Comparison of ENCODE assay signal across 9 cellular contexts in the genomic region with DNA sequence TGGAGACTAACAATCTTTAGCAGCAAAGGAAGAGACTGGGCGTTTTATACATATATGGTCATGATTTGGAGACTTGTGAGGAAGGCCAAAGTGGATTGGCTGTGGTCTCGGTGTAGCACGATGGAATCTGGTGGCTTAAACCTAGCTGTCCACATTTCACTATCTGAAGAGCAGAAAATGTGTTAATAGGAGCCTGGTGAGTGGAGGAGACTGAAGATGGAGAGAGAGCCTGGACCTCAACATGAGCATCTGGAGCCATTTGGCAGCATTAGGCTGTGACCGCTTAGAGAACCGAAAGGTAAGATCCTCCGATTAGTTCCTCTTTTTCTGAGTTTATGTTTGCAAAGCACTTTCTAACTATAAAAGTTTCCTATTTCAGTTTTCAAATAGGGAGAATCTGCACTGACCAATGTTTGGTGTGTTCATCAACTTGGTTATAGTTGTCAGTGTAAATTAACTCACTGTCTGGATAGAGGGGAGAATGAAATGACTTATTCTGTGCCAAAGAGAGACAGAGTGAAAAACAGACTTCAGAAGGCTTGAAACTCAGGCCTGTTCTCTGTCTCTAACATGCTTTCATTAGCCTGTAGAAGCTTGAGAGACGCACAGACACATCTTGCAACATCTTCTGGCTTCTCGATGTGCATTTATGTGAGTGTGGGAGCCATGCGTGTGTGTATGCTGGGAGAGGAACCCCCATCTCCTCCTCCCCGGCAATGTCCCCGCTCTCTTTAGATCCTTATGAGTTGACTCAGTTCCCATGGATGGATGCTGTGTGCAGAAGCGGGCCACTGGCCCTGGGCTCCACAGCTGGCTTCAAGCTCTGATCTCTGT.
DNase-seq lines count a peak whose midpoint lies in the region; ATAC-seq, FAIRE-seq and TF ChIP-seq lines count a peak whose summit lies in the region.
"Had no signal": no experiment of that assay in that cellular context is flagged by ENCODE, and none has a peak within 500 bp of the region (broad histone marks: within the 10 kb centered on the region; RNA-seq: fewer than 3 reads in every experiment).

No MANE protein-coding gene starts in this region.

- no peak overlapping the region for H3K4me2 ChIP-seq in mesenchymal stem cell (ENCODE audit: low read length, poor library complexity, severe bottlenecking)

- no peaks in the 10 kb centered on the region for H3K4me1 ChIP-seq in mesenchymal stem cell (ENCODE audit: control insufficient read depth, insufficient read depth, low read depth, low read length)
- no peaks in the 10 kb centered on the region for H3K4me1 ChIP-seq in effector memory CD4-positive, alpha-beta T cell (ENCODE audit: control insufficient read depth, insufficient read depth, low read length, poor library complexity, severe bottlenecking)

- H2BK12ac ChIP-seq in mesenchymal stem cell (ENCODE audit: low read length in 2 of 2), result peak overlapping the region; percentile 83 to 97

- 98% methylated on average over 9 of the region's 12 CpGs for WGBS in mesenchymal stem cell

- H2AFZ ChIP-seq in mesenchymal stem cell (ENCODE audit: low read depth, low read length), result no peak overlapping the region

- H3K27ac ChIP-seq in mesenchymal stem cell (ENCODE audit: low read length, poor library complexity, severe bottlenecking), result no peak overlapping the region
- H3K27ac ChIP-seq in effector memory CD4-positive, alpha-beta T cell (ENCODE audit: insufficient read depth, low read length, poor library complexity, severe bottlenecking), result no peak overlapping the region

- peak overlapping the region in 1 of 2 experiments; percentile 36 for H3K14ac ChIP-seq in mesenchymal stem cell (ENCODE audit: low read length in 2 of 2)

- DNase-seq in GM12892 (ENCODE audit: insufficient read length) (peak; percentile 27), KBM-7 (peak; percentile 55), mesenchymal stem cell (no peak), mucosa of gallbladder (ENCODE audit: low spot score) (no peak)
- no peak for DNase-seq in effector memory CD4-positive, alpha-beta T cell
- DNase-seq in activated CD4-positive, CD25-positive, alpha-beta regulatory T cell (lab: John Stamatoyannopoulos, UW), result no peak
- DNase-seq in activated CD4-positive, alpha-beta T cell treated with anti-CD3 and anti-CD28 coated beads for 1 hour, result no peak
- DNase-seq: upper lobe of left lung had no signal

- no peaks in the 10 kb centered on the region for H3K79me1 ChIP-seq in mesenchymal stem cell (replicated peaks; ENCODE audit: low read length, poor library complexity, severe bottlenecking)

- peak; percentile 99 for ATAC-seq in GM21723 (IDR thresholded peaks at IDR 0.05; ENCODE audit: unreplicated experiment)

- in situ Hi-C loops in KBM-7 (cut with MboI; ENCODE audit: low pct_unique_long_range_greater_than_20kb, low sequenced_read_pairs), result no loop called here

- peak overlapping the region; percentile 70 for H2AK5ac ChIP-seq in mesenchymal stem cell (ENCODE audit: low read length, severe bottlenecking)

- no peak overlapping the region for H3K23ac ChIP-seq in mesenchymal stem cell (ENCODE audit: low read length in 2 of 2)

- H3K18ac ChIP-seq in mesenchymal stem cell (ENCODE audit: low read depth in 1 of 2, low read length in 2 of 2), result peak overlapping the region; percentile 67 to 83

- no peaks in the 10 kb centered on the region for H3K27me3 ChIP-seq in mesenchymal stem cell (ENCODE audit: control insufficient read depth in 1 of 2, insufficient read depth in 1 of 2, low read length in 2 of 2)
- H3K27me3 ChIP-seq in effector memory CD4-positive, alpha-beta T cell (replicated peaks; ENCODE audit: control insufficient read depth, insufficient read depth, low read length, poor library complexity, severe bottlenecking), result no peaks in the 10 kb centered on the region
- H3K27me3 ChIP-seq: upper lobe of left lung had no signal

- H4K91ac ChIP-seq in mesenchymal stem cell (ENCODE audit: low read length), result no peak overlapping the region

- peak; percentile 94 for FAIRE-seq in GM12892 (lab: Jason Lieb, UNC)

- H3K36me3 ChIP-seq in mesenchymal stem cell (ENCODE audit: control insufficient read depth in 1 of 2, insufficient read depth in 2 of 2, low read depth in 1 of 2, low read length in 2 of 2), result no peaks in the 10 kb centered on the region
- no peaks in the 10 kb centered on the region for H3K36me3 ChIP-seq in effector memory CD4-positive, alpha-beta T cell (ENCODE audit: control insufficient read depth, insufficient read depth, low read length)
- H3K36me3 ChIP-seq: upper lobe of left lung had no signal

- no peak overlapping the region for H4K8ac ChIP-seq in mesenchymal stem cell (ENCODE audit: low read length)

- H2BK120ac ChIP-seq in mesenchymal stem cell (ENCODE audit: low read depth, low read length), result no peak overlapping the region

- peak overlapping the region in 1 of 2 experiments; percentile 24 for H3K4ac ChIP-seq in mesenchymal stem cell (ENCODE audit: low read depth in 1 of 2, low read length in 2 of 2)

- H2BK15ac ChIP-seq in mesenchymal stem cell (ENCODE audit: low read depth, poor library complexity, severe bottlenecking), result peak overlapping the region; percentile 52

- H3K4me3 ChIP-seq in mesenchymal stem cell (ENCODE audit: insufficient read depth in 1 of 2, low read depth in 1 of 2, low read length in 2 of 2), result no peak overlapping the region
- no peak overlapping the region for H3K4me3 ChIP-seq in effector memory CD4-positive, alpha-beta T cell (ENCODE audit: insufficient read depth, low read depth, low read length, poor library complexity, severe bottlenecking)
- H3K4me3 ChIP-seq: upper lobe of left lung had no signal

- H3K9me3 ChIP-seq in mesenchymal stem cell (ENCODE audit: control insufficient read depth, low read length), result no peaks in the 10 kb centered on the region
- H3K9me3 ChIP-seq in effector memory CD4-positive, alpha-beta T cell (ENCODE audit: control insufficient read depth, low read length), result no peaks in the 10 kb centered on the region
- H3K9me3 ChIP-seq: upper lobe of left lung had no signal

- H2BK5ac ChIP-seq in mesenchymal stem cell (ENCODE audit: low read depth, low read length, poor library complexity, severe bottlenecking), result no peak overlapping the region

- TF ChIP-seq POLR2A in GM12892 (IDR thresholded peaks at IDR 0.05; ENCODE audit: low read depth, low read length), result no peak

- no peak overlapping the region for H3K9ac ChIP-seq in mesenchymal stem cell (ENCODE audit: low read length)

Comparison
In these comparisons a context has a peak if more than half of its experiments do, and no peak if none do; other contexts are left out.
1. DNase-seq: peak in GM12892 (single experiment) and KBM-7 (single experiment); none in mesenchymal stem cell (single experiment), mucosa of gallbladder (single experiment), effector memory CD4-positive, alpha-beta T cell (0 of 3), activated CD4-positive, CD25-positive, alpha-beta regulatory T cell (0 of 4) and activated CD4-positive, alpha-beta T cell treated with anti-CD3 and anti-CD28 coated beads for 1 hour (single experiment).